In genomic region chr15:94272251-94272898, GRCh38 we compare ENCODE assay signal across 10 cellular contexts. TPM values are rescaled to one million over a fixed set of nuclear protein-coding genes. Genes with fewer than 3 reads are reported as not detected.
DNase-seq lines count a peak whose midpoint lies in the region; ATAC-seq and TF ChIP-seq lines count a peak whose summit lies in the region.
"Had no signal": no experiment of that assay in that cellular context is flagged by ENCODE, and none has a peak within 500 bp of the region (broad histone marks: within the 10 kb centered on the region; RNA-seq: fewer than 3 reads in every experiment).

No MANE protein-coding gene starts in this region.

- H3K4me3 Mint-ChIP-seq in natural killer cell: no peak overlapping the region
- no peak overlapping the region for H3K4me3 Mint-ChIP-seq in activated CD4-positive, alpha-beta T cell treated with anti-CD3 and anti-CD28 coated beads, Interleukin-2, amount 10 ng/mL, durations not matched to agents 7 days and 5 days

- intact Hi-C loops in natural killer cell (cut with micrococcal nuclease) (loop anchor here (1.0 to 2.0 kb wide), 6 partner anchors 8 to 52 kb away; no protein-coding TSS in a partner anchor), head of caudate nucleus (cut with DNase I) (no loop called here)

- H3K36me3 Mint-ChIP-seq in natural killer cell: peaks cover 7% of the 10 kb centered on the region
- H3K36me3 Mint-ChIP-seq in activated CD4-positive, alpha-beta T cell treated with anti-CD3 and anti-CD28 coated beads, Interleukin-2, amount 10 ng/mL, durations not matched to agents 7 days and 5 days (ENCODE audit: low read depth): peaks cover 22% of the 10 kb centered on the region

- H3K27me3 ChIP-seq in HL-60 (ENCODE audit: insufficient read depth, poor library complexity, severe bottlenecking): no peaks in the 10 kb centered on the region

- peaks cover 2 to 3% of the 10 kb centered on the region in 2 donors for H3K9me3 Mint-ChIP-seq in natural killer cell
- H3K9me3 Mint-ChIP-seq in activated CD4-positive, alpha-beta T cell treated with anti-CD3 and anti-CD28 coated beads, Interleukin-2, amount 10 ng/mL, durations not matched to agents 7 days and 5 days: peaks cover 8% of the 10 kb centered on the region

- H3K4me3 ChIP-seq in HL-60 (replicated peaks; ENCODE audit: insufficient read depth, low read length): no peak overlapping the region
- H3K4me3 ChIP-seq: left ventricle myocardium inferior had no signal

- peak; percentile 69 for ATAC-seq in GM19043 (IDR thresholded peaks at IDR 0.05; ENCODE audit: low read depth, unreplicated experiment)
- peak; percentile 80 for ATAC-seq in HG02678 (IDR thresholded peaks at IDR 0.05; ENCODE audit: unreplicated experiment)
- peak; percentile 74 to 88 (median 86) for ATAC-seq in natural killer cell

- peak overlapping the region; percentile 16 for H3K27ac ChIP-seq in HL-60 (replicated peaks)
- H3K27ac ChIP-seq: left ventricle myocardium inferior had no signal

- H3K27ac Mint-ChIP-seq in natural killer cell: no peak overlapping the region
- H3K27ac Mint-ChIP-seq in activated CD4-positive, alpha-beta T cell treated with anti-CD3 and anti-CD28 coated beads, Interleukin-2, amount 10 ng/mL, durations not matched to agents 7 days and 5 days: no peak overlapping the region

- no peaks in the 10 kb centered on the region for H3K27me3 Mint-ChIP-seq in natural killer cell (ENCODE audit: low read depth in 2 of 2)
- no peaks in the 10 kb centered on the region for H3K27me3 Mint-ChIP-seq in activated CD4-positive, alpha-beta T cell treated with anti-CD3 and anti-CD28 coated beads, Interleukin-2, amount 10 ng/mL, durations not matched to agents 7 days and 5 days

- CTCF ChIA-PET in activated CD4-positive, alpha-beta T cell treated with anti-CD3 and anti-CD28 coated beads, Interleukin-2, amount 10 ng/mL, durations not matched to agents 7 days and 5 days (lab: Charles Lee): no interaction called here

- no peak for DNase-seq in HL-60 (ENCODE audit: low read depth in 1 of 2, low spot score in 1 of 2)
- DNase-seq in natural killer cell: no peak
- DNase-seq in midbrain (lab: John Stamatoyannopoulos, UW): no peak
- no peak for DNase-seq in GM10266 (ENCODE audit: extremely low spot score)
- no peak for DNase-seq in activated CD4-positive, alpha-beta T cell treated with anti-CD3 and anti-CD28 coated beads, Interleukin-2, amount 10 ng/mL, durations not matched to agents 7 days and 5 days
- DNase-seq in head of caudate nucleus: no peak
- DNase-seq: left ventricle myocardium inferior, SHP77 had no signal

- TF ChIP-seq CTCF in HL-60 (IDR thresholded peaks at IDR 0.05; ENCODE audit: insufficient read depth, low read length): no peak
- no peak for TF ChIP-seq CTCF in natural killer cell (IDR thresholded peaks at IDR 0.05)
- TF ChIP-seq CTCF in GM10266 (IDR thresholded peaks at IDR 0.05; ENCODE audit: control insufficient read depth, insufficient read depth, low read depth, missing control alignments): no peak

- POLR2A ChIA-PET in activated CD4-positive, alpha-beta T cell treated with anti-CD3 and anti-CD28 coated beads, Interleukin-2, amount 10 ng/mL, durations not matched to agents 7 days and 5 days (lab: Charles Lee): no interaction called here

- peaks cover 14 to 23% of the 10 kb centered on the region in 2 donors for H3K4me1 Mint-ChIP-seq in natural killer cell
- peaks cover 16% of the 10 kb centered on the region for H3K4me1 Mint-ChIP-seq in activated CD4-positive, alpha-beta T cell treated with anti-CD3 and anti-CD28 coated beads, Interleukin-2, amount 10 ng/mL, durations not matched to agents 7 days and 5 days

RNA-seq across cellular contexts. Expression of gene MCTP2, which starts 41.0 kb away (rescaled TPM):
- total RNA-seq in natural killer cell: 100 to 1,000 TPM; 235 to 312 (median 261) TPM
- 10 to 100 TPM; 17.0 to 17.2 TPM for total RNA-seq in activated CD4-positive, alpha-beta T cell treated with anti-CD3 and anti-CD28 coated beads, Interleukin-2, amount 10 ng/mL, durations not matched to agents 7 days and 5 days

Comparison
In these comparisons a context has a peak if more than half of its experiments do, and no peak if none do; other contexts are left out.
1. RNA of gene MCTP2, which starts 41.0 kb away (total RNA-seq): 235 to 312 TPM in natural killer cell; 17.0 to 17.2 TPM in activated CD4-positive, alpha-beta T cell treated with anti-CD3 and anti-CD28 coated beads, Interleukin-2, amount 10 ng/mL, durations not matched to agents 7 days and 5 days; every median in the first group is over 10 times any median in the second.
2. Peak in every context shown above with its lines, with median percentiles within 50 percentile points of each other: ATAC-seq.